ENCODE assay signal across 11 cellular contexts in genomic region chr7:95595825-95596182, GRCh38. TPM values are rescaled to one million over a fixed set of nuclear protein-coding genes. Genes with fewer than 3 reads are reported as not detected.
DNase-seq lines count a peak whose midpoint lies in the region; ATAC-seq and TF ChIP-seq lines count a peak whose summit lies in the region.
"Had no signal": no experiment of that assay in that cellular context is flagged by ENCODE, and none has a peak within 500 bp of the region (broad histone marks: within the 10 kb centered on the region; RNA-seq: fewer than 3 reads in every experiment).

No MANE protein-coding gene starts in this region.

- H3K4me3 ChIP-seq in GM08714 (ENCODE audit: low read length) (peak overlapping the region; percentile 63; the same call in 1 of the 2 replicates), brain microvascular endothelial cell (ENCODE audit: low read depth, low read length) (peak overlapping the region; percentile 77)

- H3K36me3 ChIP-seq in brain microvascular endothelial cell (replicated peaks): no peaks in the 10 kb centered on the region

- TF ChIP-seq CTCF in brain microvascular endothelial cell (IDR thresholded peaks at IDR 0.05; ENCODE audit: low read depth, low read length, missing control alignments): no peak

- DNase-seq in brain microvascular endothelial cell: no peak
- no peak for DNase-seq in immature natural killer cell
- DNase-seq in sciatic nerve (ENCODE audit: low spot score): no peak
- no peak for DNase-seq in posterior vena cava (ENCODE audit: low spot score)
- DNase-seq in SHP77 (lab: John Stamatoyannopoulos, UW): no peak
- no peak for DNase-seq in stimulated activated CD4-positive, alpha-beta T cell treated with anti-CD3 and anti-CD28 coated beads, Interleukin-1b, Interleukin-23, amount 100 ng/mL, for 48 hours
- DNase-seq: GF-D8, NCI-H1930 had no signal

- H3K4me3 Mint-ChIP-seq in immature natural killer cell: peak overlapping the region; percentile 65 to 87 (median 81)

- intact Hi-C loops in sciatic nerve (cut with DNase I) (no loop called here), posterior vena cava (cut with DNase I) (loop anchor here in 1 of 2 donors (5.0 to 10.0 kb wide), 2 partner anchors 64 to 89 kb away; no protein-coding TSS in a partner anchor)

- no peaks in the 10 kb centered on the region for H3K9me3 Mint-ChIP-seq in immature natural killer cell
- H3K9me3 Mint-ChIP-seq: stimulated activated effector memory CD8-positive, alpha-beta T cell treated with anti-CD3 and anti-CD28 coated beads, Interleukin-12 subunit alpha, Interleukin-12 subunit beta, amount 100 ng/mL, for 72 hours had no signal

- peak; percentile 0 for ATAC-seq in sciatic nerve
- ATAC-seq in HG03439 (IDR thresholded peaks at IDR 0.05; ENCODE audit: unreplicated experiment): no peak
- ATAC-seq: stimulated activated effector memory CD8-positive, alpha-beta T cell treated with anti-CD3 and anti-CD28 coated beads, Interleukin-12 subunit alpha, Interleukin-12 subunit beta, amount 100 ng/mL, for 72 hours had no signal

- H3K36me3 Mint-ChIP-seq in immature natural killer cell: peaks cover 0 to 4% (median 0%) of the 10 kb centered on the region in 3 donors
- H3K36me3 Mint-ChIP-seq: stimulated activated effector memory CD8-positive, alpha-beta T cell treated with anti-CD3 and anti-CD28 coated beads, Interleukin-12 subunit alpha, Interleukin-12 subunit beta, amount 100 ng/mL, for 72 hours had no signal

- peaks cover 15 to 24% of the 10 kb centered on the region in 2 donors for H3K4me1 Mint-ChIP-seq in immature natural killer cell
- H3K4me1 Mint-ChIP-seq: stimulated activated effector memory CD8-positive, alpha-beta T cell treated with anti-CD3 and anti-CD28 coated beads, Interleukin-12 subunit alpha, Interleukin-12 subunit beta, amount 100 ng/mL, for 72 hours had no signal

- H3K27ac Mint-ChIP-seq in immature natural killer cell: peak overlapping the region in 2 of 6 donors; percentile 4 to 59
- H3K27ac Mint-ChIP-seq: stimulated activated effector memory CD8-positive, alpha-beta T cell treated with anti-CD3 and anti-CD28 coated beads, Interleukin-12 subunit alpha, Interleukin-12 subunit beta, amount 100 ng/mL, for 72 hours had no signal

- H3K27ac ChIP-seq in brain microvascular endothelial cell: no peak overlapping the region

- peaks cover 0 to 8% (median 5%) of the 10 kb centered on the region in 3 donors for H3K27me3 Mint-ChIP-seq in immature natural killer cell (ENCODE audit: low read depth in 3 of 3)

- no peaks in the 10 kb centered on the region for H3K27me3 ChIP-seq in brain microvascular endothelial cell (replicated peaks)

- in situ Hi-C loops in brain microvascular endothelial cell (cut with HindIII; ENCODE audit: low pct_ligation_motif_present, low sequenced_read_pairs): no loop called here

RNA-seq across cellular contexts. Expression of gene PDK4, which starts 0.5 kb away (rescaled TPM):
- polyA plus RNA-seq in immature natural killer cell: 1 to 10 TPM in 1 of 3 donors, under 1 TPM in 2; 0.21 to 2.5 (median 0.48) TPM
- total RNA-seq in sciatic nerve: 61.9 TPM
- 100 to 1,000 TPM in 1 of 2 donors, 10 to 100 TPM in 1; 66.4 to 433 TPM for total RNA-seq in posterior vena cava
